ENCODE assay signal across 8 cellular contexts in the genomic region with DNA sequence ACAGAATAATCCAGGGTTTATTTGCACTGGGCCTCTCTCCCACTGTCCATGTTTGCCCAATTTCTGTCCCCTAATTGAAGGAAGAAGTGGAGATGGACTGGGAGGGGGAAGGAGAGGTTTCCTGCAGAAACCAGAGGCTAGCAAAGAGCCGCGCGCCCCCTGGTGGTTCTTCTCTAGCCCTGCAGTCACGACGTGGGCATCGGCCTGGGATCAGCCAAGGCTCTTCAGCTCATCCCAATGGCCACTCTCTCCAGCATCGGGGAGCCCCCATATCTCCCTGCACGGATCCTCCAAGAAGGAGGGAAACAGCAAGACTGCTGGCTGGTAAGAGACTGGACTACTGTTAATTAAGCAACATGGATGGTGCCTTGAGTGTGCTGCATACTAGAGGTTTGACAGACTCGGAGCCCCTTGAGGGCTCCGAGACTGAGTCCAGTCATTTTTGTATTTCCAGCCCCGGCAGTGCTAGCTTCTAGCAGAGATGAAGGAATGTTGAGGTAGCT. TPM values are rescaled to one million over a fixed set of nuclear protein-coding genes. Genes with fewer than 3 reads are reported as not detected.
DNase-seq lines count a peak whose midpoint lies in the region; ATAC-seq and TF ChIP-seq lines count a peak whose summit lies in the region.

No MANE protein-coding gene starts in this region.

- H3K9me3 ChIP-seq in lower lobe of right lung = no peaks in the 10 kb centered on the region

- ATAC-seq in HG03520 (IDR thresholded peaks at IDR 0.05; ENCODE audit: unreplicated experiment) = peak; percentile 48
- peak; percentile 90 for ATAC-seq in lower lobe of right lung
- no peak for ATAC-seq in GM18519 (IDR thresholded peaks at IDR 0.05; ENCODE audit: low FRiP score, unreplicated experiment)

- intact Hi-C loops in lower lobe of right lung (cut with DNase I) = no loop called here

- DNase-seq in Daoy (ENCODE audit: low read depth) (peak; percentile 78), NCI-H82 (lab: John Stamatoyannopoulos, UW) (peak; percentile 92), dermis microvascular lymphatic vessel endothelial cell (ENCODE audit: low read depth in 2 of 2) (peak; percentile 39 to 73), lower lobe of right lung (peak; percentile 90)
- peak; percentile 81 to 84 for DNase-seq in activated CD4-positive, alpha-beta T cell treated with anti-CD3 and anti-CD28 coated beads, Interleukin-2, amount 50 U/mL, for 48 hours
- peak in 2 of 3 experiments; percentile 59 to 76 for DNase-seq in stimulated activated CD4-positive, alpha-beta T cell treated with anti-CD3 and anti-CD28 coated beads, TNF-alpha, amount 100 ng/mL, for 24 hours (ENCODE audit: low read depth in 3 of 3)

- peaks cover 54% of the 10 kb centered on the region for H3K4me1 ChIP-seq in lower lobe of right lung

- no peaks in the 10 kb centered on the region for H3K36me3 ChIP-seq in lower lobe of right lung

- no peaks in the 10 kb centered on the region for H3K27me3 ChIP-seq in lower lobe of right lung (ENCODE audit: low read depth)

- H3K4me3 ChIP-seq in lower lobe of right lung = no peak overlapping the region

- H3K27ac ChIP-seq in lower lobe of right lung = no peak overlapping the region

- peak; percentile 94 for TF ChIP-seq CTCF in lower lobe of right lung (IDR thresholded peaks at IDR 0.05)

RNA-seq across cellular contexts. Expression of a gene that starts 18.7 kb away (rescaled TPM):
- total RNA-seq in Daoy (2014; rRNA removed; shearing (Covaris generic)) = 6.7 and 7.5 TPM in 2 replicates
- 5.6 and 9.9 TPM in 2 replicates for total RNA-seq in dermis microvascular lymphatic vessel endothelial cell
- total RNA-seq in lower lobe of right lung = 6.8 TPM

RNA-seq across cellular contexts. Expression of a gene that starts 28.7 kb away (rescaled TPM):
- 0.46 TPM in 1 of 2 replicates, not detected in the other for total RNA-seq in Daoy (2014; rRNA removed; shearing (Covaris generic))
- total RNA-seq in dermis microvascular lymphatic vessel endothelial cell (not detected in 2 replicates), lower lobe of right lung (not detected)

RNA-seq across cellular contexts. Expression of a gene that starts 30.2 kb away (rescaled TPM):
- total RNA-seq in Daoy (2014; rRNA removed; shearing (Covaris generic)) = 0.11 TPM in 1 of 2 replicates, not detected in the other
- under 0.01 and 0.13 TPM in 2 replicates for total RNA-seq in dermis microvascular lymphatic vessel endothelial cell
- 0.53 TPM for total RNA-seq in lower lobe of right lung

RNA-seq across cellular contexts. Expression of a gene that starts 53.4 kb away (rescaled TPM):
- not detected in 2 replicates for total RNA-seq in Daoy (2014; rRNA removed; shearing (Covaris generic))
- total RNA-seq in dermis microvascular lymphatic vessel endothelial cell (not detected in 2 replicates), lower lobe of right lung (not detected)
